Comparison of ENCODE assay signal across 8 cellular contexts in the genomic region with DNA sequence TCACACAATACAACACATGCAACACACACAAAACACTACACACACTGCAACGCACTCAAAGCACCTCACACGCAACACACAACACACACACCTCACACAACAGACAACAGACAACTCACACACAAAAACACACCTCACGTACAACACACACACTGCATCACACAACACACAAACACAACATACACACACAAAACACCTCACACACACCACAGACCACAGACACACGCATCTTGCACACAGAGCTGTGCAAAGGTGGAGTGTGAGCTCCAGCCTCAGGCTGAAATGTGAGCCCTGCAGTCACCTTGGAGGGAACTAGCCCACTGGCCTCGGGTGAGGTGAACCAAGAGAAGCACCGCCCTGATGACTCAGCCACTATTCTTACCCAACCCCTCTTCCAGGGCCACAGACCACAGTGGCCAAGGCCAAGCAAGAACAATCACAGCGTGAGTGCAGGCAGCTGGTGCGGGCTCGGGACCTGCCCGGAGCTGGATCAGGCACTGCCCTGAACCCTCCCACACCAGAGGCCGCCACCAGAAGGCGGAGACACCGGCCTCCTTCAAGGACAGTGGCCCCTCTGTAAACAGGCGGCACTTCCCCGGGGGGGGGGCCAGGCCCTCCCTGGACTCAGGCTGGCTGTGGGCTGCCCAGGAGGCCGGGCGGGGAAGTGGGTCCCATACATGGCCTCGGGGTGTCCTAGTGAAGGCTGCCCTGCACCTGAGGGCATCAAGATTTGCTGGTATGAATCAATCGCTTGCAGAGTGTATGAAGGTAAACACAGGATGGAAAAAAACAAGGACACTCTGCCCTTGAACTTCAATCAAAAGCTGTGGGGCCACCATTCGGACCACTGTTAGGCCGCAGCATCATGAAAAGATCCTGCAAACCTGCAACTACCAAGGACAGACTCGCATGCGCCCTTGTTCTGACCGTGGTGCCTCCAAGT.
DNase-seq lines count a peak whose midpoint lies in the region; ATAC-seq, FAIRE-seq and TF ChIP-seq lines count a peak whose summit lies in the region.

No MANE protein-coding gene starts in this region.

- in situ Hi-C loops in HepG2 (cut with HindIII; ENCODE audit: extremely low pct_ligation_motif_present, low pct_unique_long_range_greater_than_20kb), result loop anchor here (5.0 kb wide), 1 partner anchor 102 kb away; no protein-coding TSS in a partner anchor

- peaks cover 0 to 3% (median 0%) of the 10 kb centered on the region in 3 donors for H3K27me3 Mint-ChIP-seq in CD14-positive monocyte (ENCODE audit: low read depth in 3 of 3)

- peak; percentile 100 for FAIRE-seq in HepG2 (lab: Jason Lieb, UNC)

- BruUV-seq in HepG2 (replicated peaks; lab: Mats Ljungman, UMichigan), result no TSS peak

- H3K27ac ChIP-seq in HepG2 (ENCODE audit: extremely low read length, insufficient read depth, low read length) (peak overlapping the region; percentile 82), testis (peak overlapping the region; percentile 28 to 59)

- H3K9me3 ChIP-seq in HepG2 (ENCODE audit: low read length), result no peaks in the 10 kb centered on the region
- no peaks in the 10 kb centered on the region for H3K9me3 ChIP-seq in testis

- DNase-seq in CD14-positive monocyte (ENCODE audit: low spot score) (peak; percentile 97), NCI-H510A (lab: John Stamatoyannopoulos, UW) (peak; percentile 79), brain pericyte (ENCODE audit: low read depth, low spot score) (peak; percentile 74), HepG2 (ENCODE audit: low spot score) (peak; percentile 98), testis (peak; percentile 94), D341Med (ENCODE audit: low spot score) (no peak)

- H3K4me1 ChIP-seq in HepG2 (ENCODE audit: insufficient read depth, low read length) (peaks cover 97% of the 10 kb centered on the region), testis (peaks cover 57% of the 10 kb centered on the region)

- H4K20me1 ChIP-seq in HepG2 (ENCODE audit: insufficient read depth, low read length), result peaks cover 24% of the 10 kb centered on the region

- peak overlapping the region; percentile 61 for H3K4me2 ChIP-seq in HepG2 (ENCODE audit: low read depth, low read length)

- POLR2A ChIA-PET in HepG2 (lab: Yijun Ruan, JAX), result interaction anchor here (0.7 to 3.9 kb wide), 29 partner anchors 9 to 665 kb away, joined by 3 to 46 read pairs (median 5); no protein-coding TSS in a partner anchor

- peak; percentile 75 for TF ChIP-seq RAD21 in HepG2 (CRISPR knock-in tag; IDR thresholded peaks at IDR 0.05)

- peak overlapping the region; percentile 63 for H3K9ac ChIP-seq in HepG2 (ENCODE audit: insufficient read depth, low read depth, low read length)

- H3K4me3 ChIP-seq in HepG2 (replicated peaks in 1 of 3; ENCODE audit: insufficient read depth in 1 of 3, low read depth in 2 of 3, low read length in 3 of 3), result peak overlapping the region in 1 of 3 experiments; percentile 44; a peak in 2 of 6 replicates
- no peak overlapping the region for H3K4me3 ChIP-seq in testis

- H3K36me3 Mint-ChIP-seq in CD14-positive monocyte, result peaks cover 48% of the 10 kb centered on the region in 2 donors

- peak overlapping the region in 2 of 7 donors; percentile 80 to 88 for H3K27ac Mint-ChIP-seq in CD14-positive monocyte

- peaks cover 2 to 17% of the 10 kb centered on the region in 2 experiments; a peak in 2 of 5 replicates for H3K36me3 ChIP-seq in HepG2 (replicated peaks in 1 of 2; ENCODE audit: control insufficient read depth in 1 of 2, insufficient read depth in 2 of 2, low read length in 2 of 2)
- no peaks in the 10 kb centered on the region for H3K36me3 ChIP-seq in testis (ENCODE audit: low read depth, missing control alignments)

- intact Hi-C loops in CD14-positive monocyte (cut with micrococcal nuclease), result loop anchor here (10.0 kb wide), 1 partner anchor 190 kb away; no protein-coding TSS in a partner anchor
- intact Hi-C loops in HepG2 (cut with micrococcal nuclease; ENCODE audit: unreplicated experiment), result loop anchor here (1.0 to 10.0 kb wide), 4 partner anchors 23 to 310 kb away; no protein-coding TSS in a partner anchor
- intact Hi-C loops in testis (cut with DNase I; ENCODE audit: low total_unique reads), result no loop called here

- 17% methylated on average over 15 of the region's 24 CpGs for WGBS in HepG2 (ENCODE audit: low lambda C conversion rate)
- WGBS in testis, 2 donors, result 46 to 79% methylated on average over 10 to 22 of the region's 24 CpGs

- TF ChIP-seq POLR2A in HepG2 (IDR thresholded peaks at IDR 0.05; ENCODE audit: insufficient read depth in 1 of 2, low read depth in 2 of 2, low read length in 2 of 2), result peak in 1 of 2 experiments; percentile 88; a peak in 2 of 4 replicates
- TF ChIP-seq POLR2A in testis (IDR thresholded peaks at IDR 0.05), result no peak

- TF ChIP-seq CTCF in CD14-positive monocyte (IDR thresholded peaks at IDR 0.05), result peak; percentile 43
- peak; percentile 55 for TF ChIP-seq CTCF in HepG2 (CRISPR knock-in tag; IDR thresholded peaks at IDR 0.05)
- no peak for TF ChIP-seq CTCF in testis (IDR thresholded peaks at IDR 0.05)

- CTCF ChIA-PET in HepG2 (lab: Yijun Ruan, JAX; ENCODE audit: low intra/inter-chr PET ratio, low total read pairs), result no interaction called here

- ATAC-seq in GM18907 (IDR thresholded peaks at IDR 0.05; ENCODE audit: unreplicated experiment), result peak; percentile 88
- peak; percentile 95 for ATAC-seq in HG03039 (IDR thresholded peaks at IDR 0.05; ENCODE audit: unreplicated experiment)
- peak; percentile 85 for ATAC-seq in HepG2

- H3K27me3 ChIP-seq in HepG2 (ENCODE audit: control insufficient read depth in 1 of 2, insufficient read depth in 2 of 2, low read length in 2 of 2) (no peaks in the 10 kb centered on the region), testis (no peaks in the 10 kb centered on the region)

- H3K4me1 Mint-ChIP-seq in CD14-positive monocyte, result peaks cover 30% of the 10 kb centered on the region

- H3K9me3 Mint-ChIP-seq in CD14-positive monocyte, result no peaks in the 10 kb centered on the region

- TF ChIP-seq EP300 in HepG2 (IDR thresholded peaks at IDR 0.05; ENCODE audit: low read depth in 2 of 2, low read length in 2 of 2) (peak; percentile 67 to 87), HepG2 (CRISPR knock-in tag; IDR thresholded peaks at IDR 0.05; ENCODE audit: borderline replicate concordance) (peak; percentile 93)

- peaks cover 71% of the 10 kb centered on the region for H3K79me2 ChIP-seq in HepG2 (ENCODE audit: insufficient read depth, low read length)

- H2AFZ ChIP-seq in HepG2 (ENCODE audit: low read length), result no peak overlapping the region

- no peak overlapping the region for H3K4me3 Mint-ChIP-seq in CD14-positive monocyte

TF ChIP-seq in HepG2, 621 proteins besides CTCF, POLR2A, EP300 and RAD21 (continues in another document):
- TF ChIP-seq ATAD3A (CRISPR knock-in tag; IDR thresholded peaks at IDR 0.05), result no peak
- TF ChIP-seq SRSF9 (IDR thresholded peaks at IDR 0.05; ENCODE audit: borderline replicate concordance, insufficient read depth, low read depth, low read length, poor library complexity, severe bottlenecking), result no peak
- 0 out of 2 replicates have a peak, but pooled peaks have one; percentile 9 for TF ChIP-seq MIER2 (CRISPR knock-in tag; IDR thresholded peaks at IDR 0.05)
- TF ChIP-seq EZH2 (conservative IDR thresholded peaks at IDR 0.05; ENCODE audit: low read depth, low read length), result no peak
- TF ChIP-seq CBX5 (CRISPR knock-in tag; IDR thresholded peaks at IDR 0.05; ENCODE audit: borderline replicate concordance), result peak; percentile 97
- TF ChIP-seq ZFP37 (CRISPR knock-in tag; IDR thresholded peaks at IDR 0.05; ENCODE audit: borderline replicate concordance), result peak; percentile 77
- peak; percentile 81 for TF ChIP-seq ZFX (CRISPR knock-in tag; IDR thresholded peaks at IDR 0.05; ENCODE audit: low read depth)
- TF ChIP-seq ZNF557 (CRISPR knock-in tag; IDR thresholded peaks at IDR 0.05), result no peak
- TF ChIP-seq ZNF850 (CRISPR knock-in tag; conservative IDR thresholded peaks at IDR 0.05), result no peak
- TF ChIP-seq HDAC2 (CRISPR knock-in tag; IDR thresholded peaks at IDR 0.05), result peak; percentile 98
- TF ChIP-seq SMAD9 (CRISPR knock-in tag; IDR thresholded peaks at IDR 0.05), result no peak
- TF ChIP-seq, protein P1, sequence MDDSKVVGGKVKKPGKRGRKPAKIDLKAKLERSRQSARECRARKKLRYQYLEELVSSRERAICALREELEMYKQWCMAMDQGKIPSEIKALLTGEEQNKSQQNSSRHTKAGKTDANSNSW (CRISPR knock-in tag; IDR thresholded peaks at IDR 0.05; ENCODE audit: borderline replicate concordance), result no peak; the same call in 1 of the 2 replicates
- TF ChIP-seq RARA (CRISPR knock-in tag; IDR thresholded peaks at IDR 0.05), result peak; percentile 92
- no peak for TF ChIP-seq ZNF841 (CRISPR knock-in tag; IDR thresholded peaks at IDR 0.05; ENCODE audit: borderline replicate concordance)
- no peak for TF ChIP-seq PTBP1 (IDR thresholded peaks at IDR 0.05; ENCODE audit: low read depth, low read length, poor library complexity, severe bottlenecking)
- TF ChIP-seq KAT8 (CRISPR knock-in tag; IDR thresholded peaks at IDR 0.05), result peak; percentile 69
- TF ChIP-seq ZNF746 (CRISPR knock-in tag; IDR thresholded peaks at IDR 0.05), result peak; percentile 96
- peak; percentile 61 for TF ChIP-seq MED8 (CRISPR knock-in tag; IDR thresholded peaks at IDR 0.05; ENCODE audit: insufficient replicate concordance)
- TF ChIP-seq ZNF549 (CRISPR knock-in tag; IDR thresholded peaks at IDR 0.05), result no peak
- peak; percentile 45 for TF ChIP-seq FOXP1 (IDR thresholded peaks at IDR 0.05)
- TF ChIP-seq FOXP1 (CRISPR knock-in tag; IDR thresholded peaks at IDR 0.05), result peak; percentile 64
- TF ChIP-seq IRX3 (CRISPR knock-in tag; IDR thresholded peaks at IDR 0.05; ENCODE audit: borderline replicate concordance, low read depth), result no peak
- no peak for TF ChIP-seq ZNF660 (CRISPR knock-in tag; IDR thresholded peaks at IDR 0.05; ENCODE audit: borderline replicate concordance, low read depth)
- no peak for TF ChIP-seq ZNF207 (IDR thresholded peaks at IDR 0.05; ENCODE audit: borderline replicate concordance)
- TF ChIP-seq STAG1 (CRISPR knock-in tag; IDR thresholded peaks at IDR 0.05), result peak; percentile 49
- TF ChIP-seq FOXC1 (CRISPR knock-in tag; IDR thresholded peaks at IDR 0.05; ENCODE audit: borderline replicate concordance), result peak; percentile 96
- no peak for TF ChIP-seq IKZF4 (CRISPR knock-in tag; IDR thresholded peaks at IDR 0.05; ENCODE audit: borderline replicate concordance, low read depth, not compliant biosample characterization)
- TF ChIP-seq LCORL (IDR thresholded peaks at IDR 0.05), result no peak
- TF ChIP-seq LCORL (CRISPR knock-in tag; IDR thresholded peaks at IDR 0.05), result peak; percentile 97
- TF ChIP-seq ZNF674 (CRISPR knock-in tag; IDR thresholded peaks at IDR 0.05; ENCODE audit: low read depth), result peak; percentile 94; the same call in 1 of the 2 replicates
- peak; percentile 94 for TF ChIP-seq SOX5 (CRISPR knock-in tag; IDR thresholded peaks at IDR 0.05; ENCODE audit: borderline replicate concordance)
- peak; percentile 73; the same call in 1 of the 2 replicates for TF ChIP-seq KMT2A (CRISPR knock-in tag; IDR thresholded peaks at IDR 0.05)

Comparison
In these comparisons a context has a peak if more than half of its experiments do, and no peak if none do; other contexts are left out.
1. CTCF ChIP-seq: peak in CD14-positive monocyte (single experiment) and HepG2 (single experiment); none in testis (0 of 3).
2. Peak in every context shown above with its lines, with median percentiles within 50 percentile points of each other: ATAC-seq.